ENCODE assay signal across 14 cellular contexts in genomic region chr6:105400501-105400900, GRCh38. TPM values are rescaled to one million over a fixed set of nuclear protein-coding genes. Genes with fewer than 3 reads are reported as not detected.
DNase-seq lines count a peak whose midpoint lies in the region; ATAC-seq, FAIRE-seq and TF ChIP-seq lines count a peak whose summit lies in the region.
"Had no signal": no experiment of that assay in that cellular context is flagged by ENCODE, and none has a peak within 500 bp of the region (broad histone marks: within the 10 kb centered on the region; RNA-seq: fewer than 3 reads in every experiment).

No MANE protein-coding gene starts in this region.

- H3K9me3 ChIP-seq in colonic mucosa (no peaks in the 10 kb centered on the region), pancreas (no peaks in the 10 kb centered on the region)
- H3K9me3 ChIP-seq: neutrophil had no signal

- no peak for FAIRE-seq in pancreas (lab: Jason Lieb, UNC)
- FAIRE-seq: small intestine had no signal

- no peak overlapping the region for H3K27ac Mint-ChIP-seq in activated CD4-positive, alpha-beta T cell treated with anti-CD3 and anti-CD28 coated beads, Interleukin-2, amount 10 ng/mL, durations not matched to agents 24 days and 14 days
- no peak overlapping the region for H3K27ac Mint-ChIP-seq in neural crest cell (ENCODE audit: unreplicated experiment)
- H3K27ac Mint-ChIP-seq: activated B cell treated with CpG ODN at 0.5 μM for 24 hours had no signal

- intact Hi-C loops in activated CD4-positive, alpha-beta T cell treated with anti-CD3 and anti-CD28 coated beads, Interleukin-2, amount 10 ng/mL, durations not matched to agents 24 days and 14 days (cut with micrococcal nuclease) = loop anchor here (5.0 to 10.0 kb wide), 4 partner anchors 263 to 1114 kb away; partner anchors contain the start of gene HACE1
- intact Hi-C loops in colonic mucosa (cut with DNase I) (loop anchor here (5.0 kb wide), 2 partner anchors 33 to 313 kb away; no protein-coding TSS in a partner anchor), pancreas (cut with DNase I) (loop anchor here in 1 of 3 donors (10.0 kb wide), 1 partner anchor 306 kb away; no protein-coding TSS in a partner anchor)

- H3K4me1 ChIP-seq in colonic mucosa (no peaks in the 10 kb centered on the region), pancreas (peaks cover 4 to 15% (median 6%) of the 10 kb centered on the region in 3 donors)

- ATAC-seq in HG03039 (IDR thresholded peaks at IDR 0.05; ENCODE audit: unreplicated experiment) = no peak
- no peak for ATAC-seq in pancreas

- 88 to 94% methylated on average over 3 of the region's 3 CpGs for WGBS in pancreas, 2 donors

- peak overlapping the region; percentile 88 for H3K4me3 ChIP-seq in colonic mucosa
- no peak overlapping the region for H3K4me3 ChIP-seq in pancreas

- TF ChIP-seq CTCF in colonic mucosa (IDR thresholded peaks at IDR 0.05) = no peak
- no peak for TF ChIP-seq CTCF in neural crest cell (conservative IDR thresholded peaks at IDR 0.05)
- no peak for TF ChIP-seq CTCF in pancreas (IDR thresholded peaks at IDR 0.05)

- no peaks in the 10 kb centered on the region for H3K36me3 ChIP-seq in colonic mucosa
- peaks cover 0 to 3% (median 0%) of the 10 kb centered on the region in 3 donors for H3K36me3 ChIP-seq in pancreas

- H3K9me3 Mint-ChIP-seq in activated CD4-positive, alpha-beta T cell treated with anti-CD3 and anti-CD28 coated beads, Interleukin-2, amount 10 ng/mL, durations not matched to agents 24 days and 14 days = no peaks in the 10 kb centered on the region
- H3K9me3 Mint-ChIP-seq in neural crest cell = no peaks in the 10 kb centered on the region
- H3K9me3 Mint-ChIP-seq: activated B cell treated with CpG ODN at 0.5 μM for 24 hours had no signal

- peak overlapping the region in 1 of 2 donors; percentile 84 for H3K9ac ChIP-seq in colonic mucosa (ENCODE audit: low read depth in 2 of 2, low read length in 2 of 2)

- DNase-seq in activated CD4-positive, alpha-beta T cell treated with anti-CD3 and anti-CD28 coated beads, Interleukin-2, amount 10 ng/mL, durations not matched to agents 24 days and 14 days = no peak
- DNase-seq in activated CD4-positive, alpha-beta T cell treated with anti-CD3 and anti-CD28 coated beads for 48 hours = no peak
- DNase-seq in NOMO-1 (lab: John Stamatoyannopoulos, UW; ENCODE audit: unreplicated experiment in 2 of 2) (peak; percentile 17 to 44), colonic mucosa (no peak), neural crest cell (ENCODE audit: low read depth, low spot score) (no peak), pancreas (no peak), NCI-H2196 treated with DMSO at 0.1 percent for 48 hours (lab: John Stamatoyannopoulos, UW; ENCODE audit: unreplicated experiment) (no peak)
- DNase-seq: activated B cell treated with CpG ODN at 0.5 μM for 24 hours, activated gamma-delta T cell, Right ventricle myocardium superior, small intestine, trophoblast cell had no signal

- peaks cover 51% of the 10 kb centered on the region for H3K4me1 Mint-ChIP-seq in activated CD4-positive, alpha-beta T cell treated with anti-CD3 and anti-CD28 coated beads, Interleukin-2, amount 10 ng/mL, durations not matched to agents 24 days and 14 days
- H3K4me1 Mint-ChIP-seq in neural crest cell = peaks cover 58% of the 10 kb centered on the region

- H3K27ac ChIP-seq in colonic mucosa (no peak overlapping the region), pancreas (no peak overlapping the region)
- H3K27ac ChIP-seq: neutrophil had no signal

- H3K27me3 Mint-ChIP-seq in activated CD4-positive, alpha-beta T cell treated with anti-CD3 and anti-CD28 coated beads, Interleukin-2, amount 10 ng/mL, durations not matched to agents 24 days and 14 days = peaks cover 3% of the 10 kb centered on the region
- H3K27me3 Mint-ChIP-seq in neural crest cell (ENCODE audit: low read depth) = peaks cover 26% of the 10 kb centered on the region

- H3K36me3 Mint-ChIP-seq in activated CD4-positive, alpha-beta T cell treated with anti-CD3 and anti-CD28 coated beads, Interleukin-2, amount 10 ng/mL, durations not matched to agents 24 days and 14 days (ENCODE audit: low read depth) = peaks cover 17% of the 10 kb centered on the region
- H3K36me3 Mint-ChIP-seq in neural crest cell (ENCODE audit: low read depth) = peaks cover 7% of the 10 kb centered on the region

- peak overlapping the region; percentile 42 for H3K4me3 Mint-ChIP-seq in activated CD4-positive, alpha-beta T cell treated with anti-CD3 and anti-CD28 coated beads, Interleukin-2, amount 10 ng/mL, durations not matched to agents 24 days and 14 days
- H3K4me3 Mint-ChIP-seq in neural crest cell = peak overlapping the region; percentile 94
- H3K4me3 Mint-ChIP-seq: activated B cell treated with CpG ODN at 0.5 μM for 24 hours had no signal

- H3K27me3 ChIP-seq in colonic mucosa (no peaks in the 10 kb centered on the region), pancreas (no peaks in the 10 kb centered on the region)

RNA-seq across cellular contexts. Expression of gene PREP, which starts 2.4 kb away (rescaled TPM):
- total RNA-seq in activated CD4-positive, alpha-beta T cell treated with anti-CD3 and anti-CD28 coated beads, Interleukin-2, amount 10 ng/mL, durations not matched to agents 24 days and 14 days = 55.2 and 56.2 TPM in 2 replicates
- total RNA-seq in colonic mucosa (100 to 1,000 TPM in 1 of 2 donors, 10 to 100 TPM in 1; 99.9 to 113 TPM), neural crest cell (42.9 and 45.2 TPM in 2 replicates), pancreas (10 to 100 TPM in 4 of 6 donors, 1 to 10 TPM in 2; 8.4 to 16.5 (median 13.7) TPM)
- polyA plus RNA-seq in pancreas = 1 to 10 TPM; 7.6 to 9.5 TPM

Comparison
In these comparisons a context has a peak if more than half of its experiments do, and no peak if none do; other contexts are left out.
1. DNase-seq: peak in NOMO-1 (2 of 2); none in activated CD4-positive, alpha-beta T cell treated with anti-CD3 and anti-CD28 coated beads, Interleukin-2, amount 10 ng/mL, durations not matched to agents 24 days and 14 days (single experiment), activated CD4-positive, alpha-beta T cell treated with anti-CD3 and anti-CD28 coated beads for 48 hours (single experiment), colonic mucosa (single experiment), neural crest cell (single experiment), pancreas (0 of 6) and NCI-H2196 treated with DMSO at 0.1 percent for 48 hours (single experiment).